ENCODE assay signal across 8 cellular contexts in the genomic region with DNA sequence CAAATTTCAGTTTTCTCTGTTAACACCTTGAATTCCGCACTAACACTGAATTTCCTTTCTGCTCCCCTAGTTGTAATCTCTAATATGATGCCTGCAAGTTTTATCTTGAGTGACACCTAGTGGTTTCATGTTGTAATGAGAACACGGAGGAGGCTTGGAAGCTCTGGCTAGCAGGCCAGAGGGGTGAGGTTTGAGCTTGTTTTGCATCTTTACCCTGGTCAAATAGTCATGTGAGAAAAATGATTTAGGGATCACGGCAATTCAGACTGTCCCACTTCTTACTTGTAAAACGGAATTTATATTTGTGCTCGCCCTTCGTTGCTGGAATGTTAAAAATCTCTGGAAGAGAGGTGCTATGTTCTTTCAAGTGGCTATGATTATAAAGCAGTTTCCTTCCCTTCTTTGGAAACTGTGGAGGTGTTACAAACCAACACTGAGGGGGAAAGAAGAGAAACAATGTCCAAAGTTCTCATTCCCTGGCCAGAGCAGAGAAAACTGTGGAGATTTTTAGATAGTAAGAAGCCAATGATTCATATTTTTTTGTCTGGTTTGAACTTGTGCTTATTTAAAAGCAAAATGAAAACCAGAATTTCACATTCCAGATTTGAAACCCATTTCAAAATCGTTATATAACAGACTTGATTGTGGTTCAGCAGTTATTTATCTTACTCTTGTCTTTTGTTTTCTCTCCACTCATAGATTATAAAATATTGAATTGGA. TPM values are rescaled to one million over a fixed set of nuclear protein-coding genes. Genes with fewer than 3 reads are reported as not detected.
DNase-seq lines count a peak whose midpoint lies in the region; ATAC-seq and TF ChIP-seq lines count a peak whose summit lies in the region.

No MANE protein-coding gene starts in this region.

- peaks cover 3% of the 10 kb centered on the region for H3K27me3 Mint-ChIP-seq in activated CD4-positive, alpha-beta memory T cell treated with anti-CD3 and anti-CD28 coated beads for 36 hours
- H3K27me3 Mint-ChIP-seq in glutamatergic neuron (ENCODE audit: unreplicated experiment) (peaks cover 2% of the 10 kb centered on the region), progenitor cell of endocrine pancreas (peaks cover 4% of the 10 kb centered on the region)

- DNase-seq in DMS153 (lab: John Stamatoyannopoulos, UW) (peak; percentile 21), NCI-H2081 (lab: John Stamatoyannopoulos, UW) (peak; percentile 60 to 70), glutamatergic neuron (no peak), progenitor cell of endocrine pancreas (ENCODE audit: low spot score, unreplicated experiment) (peak; percentile 12), posterior vena cava (ENCODE audit: low spot score) (no peak)
- peak; percentile 9 for DNase-seq in activated CD4-positive, alpha-beta memory T cell treated with anti-CD3 and anti-CD28 coated beads for 36 hours

- H3K36me3 Mint-ChIP-seq in activated CD4-positive, alpha-beta memory T cell treated with anti-CD3 and anti-CD28 coated beads for 36 hours, result no peaks in the 10 kb centered on the region
- H3K36me3 Mint-ChIP-seq in glutamatergic neuron (ENCODE audit: unreplicated experiment), result no peaks in the 10 kb centered on the region
- H3K36me3 Mint-ChIP-seq in progenitor cell of endocrine pancreas (ENCODE audit: insufficient read depth), result no peaks in the 10 kb centered on the region

- POLR2A ChIA-PET in activated CD4-positive, alpha-beta memory T cell treated with anti-CD3 and anti-CD28 coated beads for 36 hours (lab: Charles Lee), result no interaction called here

- H3K9me3 Mint-ChIP-seq in activated CD4-positive, alpha-beta memory T cell treated with anti-CD3 and anti-CD28 coated beads for 36 hours, result no peaks in the 10 kb centered on the region
- H3K9me3 Mint-ChIP-seq in glutamatergic neuron (ENCODE audit: unreplicated experiment) (no peaks in the 10 kb centered on the region), progenitor cell of endocrine pancreas (ENCODE audit: low read depth) (no peaks in the 10 kb centered on the region)

- no peak overlapping the region for H3K4me3 Mint-ChIP-seq in activated CD4-positive, alpha-beta memory T cell treated with anti-CD3 and anti-CD28 coated beads for 36 hours
- H3K4me3 Mint-ChIP-seq in glutamatergic neuron (ENCODE audit: unreplicated experiment), result no peak overlapping the region
- no peak overlapping the region for H3K4me3 Mint-ChIP-seq in progenitor cell of endocrine pancreas (ENCODE audit: low read depth)

- intact Hi-C loops in activated CD4-positive, alpha-beta memory T cell treated with anti-CD3 and anti-CD28 coated beads for 36 hours (cut with micrococcal nuclease), result loop anchor here (1.0 to 2.0 kb wide), 2 partner anchors 241 to 1001 kb away; no protein-coding TSS in a partner anchor
- intact Hi-C loops in posterior vena cava (cut with DNase I), result no loop called here

- ATAC-seq in GM19023 (IDR thresholded peaks at IDR 0.05; ENCODE audit: unreplicated experiment) (peak; percentile 90), HG03066 (IDR thresholded peaks at IDR 0.05; ENCODE audit: low read depth, unreplicated experiment) (peak; percentile 83)

- peaks cover 2% of the 10 kb centered on the region for H3K4me1 Mint-ChIP-seq in activated CD4-positive, alpha-beta memory T cell treated with anti-CD3 and anti-CD28 coated beads for 36 hours (ENCODE audit: low read depth)
- H3K4me1 Mint-ChIP-seq in glutamatergic neuron (ENCODE audit: low read depth, unreplicated experiment), result no peaks in the 10 kb centered on the region
- peaks cover 1% of the 10 kb centered on the region for H3K4me1 Mint-ChIP-seq in progenitor cell of endocrine pancreas (ENCODE audit: low read depth)

- H3K27ac Mint-ChIP-seq in activated CD4-positive, alpha-beta memory T cell treated with anti-CD3 and anti-CD28 coated beads for 36 hours, result no peak overlapping the region
- H3K27ac Mint-ChIP-seq in glutamatergic neuron (ENCODE audit: unreplicated experiment) (no peak overlapping the region), progenitor cell of endocrine pancreas (no peak overlapping the region)

- TF ChIP-seq CTCF in glutamatergic neuron (IDR thresholded peaks at IDR 0.05; ENCODE audit: partially characterized antibody, unreplicated experiment), result peak; percentile 78
- peak; percentile 70 for TF ChIP-seq CTCF in progenitor cell of endocrine pancreas (IDR thresholded peaks at IDR 0.05; ENCODE audit: unreplicated experiment)

- CTCF ChIA-PET in activated CD4-positive, alpha-beta memory T cell treated with anti-CD3 and anti-CD28 coated beads for 36 hours (lab: Charles Lee), result interaction anchor here (0.6 to 3.9 kb wide), 18 partner anchors 9 to 1080 kb away, joined by 3 to 38 read pairs (median 4); partner anchors contain the start of gene FMO4

RNA-seq across cellular contexts. Expression of gene MROH9, which starts 5.3 kb away (rescaled TPM):
- total RNA-seq in activated CD4-positive, alpha-beta memory T cell treated with anti-CD3 and anti-CD28 coated beads for 36 hours, result not detected
- total RNA-seq in glutamatergic neuron (ENCODE audit: unreplicated experiment) (not detected), progenitor cell of endocrine pancreas (not detected in 2 replicates), posterior vena cava (under 1 TPM; 0.24 to 0.46 TPM)

Comparison
In these comparisons a context has a peak if more than half of its experiments do, and no peak if none do; other contexts are left out.
1. DNase-seq: peak in DMS153 (single experiment), NCI-H2081 (2 of 2), activated CD4-positive, alpha-beta memory T cell treated with anti-CD3 and anti-CD28 coated beads for 36 hours (single experiment) and progenitor cell of endocrine pancreas (single experiment); none in glutamatergic neuron (single experiment) and posterior vena cava (single experiment).